25 cellular contexts compared by ENCODE assay signal in the genomic region with DNA sequence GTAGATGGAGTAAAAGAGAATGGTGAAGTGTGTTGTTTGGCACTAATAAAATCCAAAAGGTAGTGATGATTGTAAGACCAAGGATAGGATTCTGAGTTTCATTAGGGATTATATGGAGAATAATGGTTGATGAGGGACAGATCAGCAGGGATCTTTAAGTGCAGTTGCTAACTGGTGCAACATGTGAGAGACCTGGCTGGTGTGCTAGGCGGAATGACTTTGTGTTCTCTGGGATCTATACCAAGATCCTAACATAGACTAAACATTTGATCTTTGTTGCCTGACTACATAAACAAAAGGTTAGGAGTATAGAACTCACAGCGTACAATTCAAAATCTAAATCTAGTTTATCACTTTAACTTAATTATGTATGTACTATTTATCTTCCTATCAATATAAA.
DNase-seq lines count a peak whose midpoint lies in the region; ATAC-seq, FAIRE-seq and TF ChIP-seq lines count a peak whose summit lies in the region.
"Had no signal": no experiment of that assay in that cellular context is flagged by ENCODE, and none has a peak within 500 bp of the region (broad histone marks: within the 10 kb centered on the region; RNA-seq: fewer than 3 reads in every experiment).

No MANE protein-coding gene starts in this region.

- H3K27me3 ChIP-seq in right cardiac atrium (ENCODE audit: control insufficient read depth, insufficient read depth) (no peaks in the 10 kb centered on the region), smooth muscle cell (ENCODE audit: low read depth) (no peaks in the 10 kb centered on the region)

- no peak overlapping the region for H3K9ac ChIP-seq in smooth muscle cell (ENCODE audit: low read depth)
- H3K9ac ChIP-seq: GM23248 had no signal

- H2AFZ ChIP-seq in smooth muscle cell (ENCODE audit: low read depth), result no peak overlapping the region
- H2AFZ ChIP-seq: GM23248 had no signal

- peaks cover 14% of the 10 kb centered on the region for H3K4me1 Mint-ChIP-seq in activated T-helper 17 cell treated with anti-CD3 and anti-CD28 coated beads, Interleukin-2, amount 50 U/mL, for 72 hours

- WGBS in right cardiac atrium, result 79% methylated on average over 2 of the region's 2 CpGs
- 93% methylated on average over 2 of the region's 2 CpGs for WGBS in smooth muscle cell (ENCODE audit: low lambda C conversion rate)

- no peaks in the 10 kb centered on the region for H3K27me3 Mint-ChIP-seq in activated T-helper 17 cell treated with anti-CD3 and anti-CD28 coated beads, Interleukin-2, amount 50 U/mL, for 72 hours
- H3K27me3 Mint-ChIP-seq: B cell had no signal

- H3K27ac Mint-ChIP-seq in activated T-helper 17 cell treated with anti-CD3 and anti-CD28 coated beads, Interleukin-2, amount 50 U/mL, for 72 hours, result peak overlapping the region; percentile 4
- H3K27ac Mint-ChIP-seq: B cell; CD8-positive, alpha-beta T cell had no signal

- intact Hi-C loops in right cardiac atrium (cut with DNase I), result no loop called here

- H3K9me3 ChIP-seq in right cardiac atrium (ENCODE audit: control insufficient read depth, low read length), result no peaks in the 10 kb centered on the region
- H3K9me3 ChIP-seq in smooth muscle cell (replicated peaks; ENCODE audit: low read depth), result no peaks in the 10 kb centered on the region

- H3F3A ChIP-seq in smooth muscle cell (ENCODE audit: low read depth), result no peaks in the 10 kb centered on the region

- no peak for ATAC-seq in activated T-helper 17 cell treated with anti-CD3 and anti-CD28 coated beads, Interleukin-2, amount 50 U/mL, for 72 hours (replicated peaks)
- ATAC-seq in right cardiac atrium (peak; percentile 57 to 72), GM18517 (IDR thresholded peaks at IDR 0.05; ENCODE audit: unreplicated experiment) (no peak)
- ATAC-seq: CD8-positive, alpha-beta T cell had no signal

- no peak overlapping the region for H3K4me3 Mint-ChIP-seq in activated T-helper 17 cell treated with anti-CD3 and anti-CD28 coated beads, Interleukin-2, amount 50 U/mL, for 72 hours
- H3K4me3 Mint-ChIP-seq: B cell; CD8-positive, alpha-beta T cell had no signal

- H3K36me3 Mint-ChIP-seq in activated T-helper 17 cell treated with anti-CD3 and anti-CD28 coated beads, Interleukin-2, amount 50 U/mL, for 72 hours (ENCODE audit: low read depth), result peaks cover 16% of the 10 kb centered on the region

- DNase-seq in LNCaP clone FGC (ENCODE audit: low read depth) (peak; percentile 34), right cardiac atrium (no peak), smooth muscle cell (lab: John Stamatoyannopoulos, UW; ENCODE audit: unreplicated experiment) (no peak), HTR-8/SVneo (ENCODE audit: insufficient read length, low spot score) (no peak), COLO668 (lab: John Stamatoyannopoulos, UW; ENCODE audit: unreplicated experiment) (no peak)
- DNase-seq: CD8-positive, alpha-beta T cell; DMS 273 treated with DMSO at 0.1 percent for 48 hours; DMS79; EL; GF-D8; GM23248; H7; KG1; MM.1S; NCI-H2029; NCI-H446; NCI-H524 treated with DMSO at 0.1 percent for 48 hours; RPMI8226; SHP77 treated with DMSO at 0.1 percent for 48 hours had no signal

- H4K20me1 ChIP-seq in smooth muscle cell (ENCODE audit: low read depth), result no peaks in the 10 kb centered on the region

- peak overlapping the region; percentile 38 for H3K4me2 ChIP-seq in smooth muscle cell

- H3K27ac ChIP-seq in right cardiac atrium (ENCODE audit: low read length), result no peak overlapping the region
- H3K27ac ChIP-seq in smooth muscle cell (ENCODE audit: low read depth), result no peak overlapping the region
- H3K27ac ChIP-seq: C4-2B, GM23248, SK-N-MC had no signal

- no peaks in the 10 kb centered on the region for H3K9me3 Mint-ChIP-seq in activated T-helper 17 cell treated with anti-CD3 and anti-CD28 coated beads, Interleukin-2, amount 50 U/mL, for 72 hours
- H3K9me3 Mint-ChIP-seq: CD8-positive, alpha-beta T cell had no signal

- TF ChIP-seq CTCF in LNCaP clone FGC (IDR thresholded peaks at IDR 0.05; ENCODE audit: control insufficient read depth, extremely low read depth, insufficient read depth) (no peak), smooth muscle cell (IDR thresholded peaks at IDR 0.05; ENCODE audit: borderline replicate concordance, insufficient read depth, poor library complexity, severe bottlenecking) (no peak)

- FAIRE-seq in HTR-8/SVneo (lab: Jason Lieb, UNC), result no peak
- FAIRE-seq: GM12891 had no signal

- H3K79me2 ChIP-seq in smooth muscle cell (ENCODE audit: low read depth), result no peaks in the 10 kb centered on the region

- no peaks in the 10 kb centered on the region for H3K36me3 ChIP-seq in smooth muscle cell (ENCODE audit: low read depth)

- H3K4me1 ChIP-seq in right cardiac atrium (ENCODE audit: control insufficient read depth, insufficient read depth, low read length) (peaks cover 3% of the 10 kb centered on the region), smooth muscle cell (ENCODE audit: low read depth) (peaks cover 11% of the 10 kb centered on the region)

- no peak overlapping the region for H3K4me3 ChIP-seq in LNCaP clone FGC (ENCODE audit: low read depth, low read length)
- H3K4me3 ChIP-seq in right cardiac atrium (ENCODE audit: low read length), result no peak overlapping the region
- H3K4me3 ChIP-seq in smooth muscle cell, result no peak overlapping the region
- H3K4me3 ChIP-seq: GM23248, SK-N-MC had no signal

Comparison
In these comparisons a context has a peak if more than half of its experiments do, and no peak if none do; other contexts are left out.
1. ATAC-seq: peak in right cardiac atrium (2 of 2); none in activated T-helper 17 cell treated with anti-CD3 and anti-CD28 coated beads, Interleukin-2, amount 50 U/mL, for 72 hours (single experiment) and GM18517 (single experiment).